In the genomic region with DNA sequence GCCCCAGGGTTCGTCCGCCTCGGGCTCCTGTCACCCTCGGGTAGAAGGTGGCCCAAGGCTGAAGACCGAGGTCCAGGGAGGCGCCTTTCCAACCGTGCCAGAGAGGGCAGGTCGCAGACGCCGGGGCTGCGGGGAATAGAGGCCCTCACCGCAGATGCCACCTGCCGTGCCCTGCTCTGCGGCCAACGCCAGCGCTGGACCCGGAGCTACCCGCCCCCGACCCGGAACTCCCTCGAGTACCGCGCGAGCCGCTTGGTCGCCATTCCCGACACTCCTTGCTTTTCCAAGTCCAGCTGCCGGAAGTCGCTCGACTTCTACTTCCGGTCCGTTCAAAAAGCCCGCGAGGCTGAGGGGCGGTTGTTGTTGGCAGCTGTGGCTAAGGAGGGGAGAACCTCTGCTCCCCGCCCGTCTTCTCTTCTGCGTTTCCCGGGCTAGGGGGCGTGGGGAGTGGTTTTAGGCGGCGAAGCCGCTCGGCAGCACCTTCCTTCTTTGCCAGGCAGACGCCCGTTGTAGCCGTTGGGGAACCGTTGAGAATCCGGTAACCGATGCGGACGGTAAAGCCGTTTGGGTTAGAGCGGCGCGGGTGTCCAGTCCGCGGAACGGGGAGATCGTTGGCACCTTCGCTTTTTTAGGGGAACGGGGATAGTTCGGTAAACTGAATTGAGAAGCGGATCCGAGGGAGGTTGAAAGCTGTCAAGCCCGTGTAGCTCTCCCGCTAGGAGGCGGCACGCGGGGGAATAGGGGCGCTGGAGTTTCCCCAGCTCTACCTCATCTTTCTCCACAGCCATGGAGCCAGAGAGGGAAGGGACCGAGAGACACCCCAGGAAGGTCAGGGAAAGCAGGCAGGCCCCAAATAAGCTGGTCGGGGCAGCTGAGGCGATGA, we compare ENCODE assay signal across 1 cellular context.
TF ChIP-seq lines count a peak whose summit lies in the region.

A gene with protein sequence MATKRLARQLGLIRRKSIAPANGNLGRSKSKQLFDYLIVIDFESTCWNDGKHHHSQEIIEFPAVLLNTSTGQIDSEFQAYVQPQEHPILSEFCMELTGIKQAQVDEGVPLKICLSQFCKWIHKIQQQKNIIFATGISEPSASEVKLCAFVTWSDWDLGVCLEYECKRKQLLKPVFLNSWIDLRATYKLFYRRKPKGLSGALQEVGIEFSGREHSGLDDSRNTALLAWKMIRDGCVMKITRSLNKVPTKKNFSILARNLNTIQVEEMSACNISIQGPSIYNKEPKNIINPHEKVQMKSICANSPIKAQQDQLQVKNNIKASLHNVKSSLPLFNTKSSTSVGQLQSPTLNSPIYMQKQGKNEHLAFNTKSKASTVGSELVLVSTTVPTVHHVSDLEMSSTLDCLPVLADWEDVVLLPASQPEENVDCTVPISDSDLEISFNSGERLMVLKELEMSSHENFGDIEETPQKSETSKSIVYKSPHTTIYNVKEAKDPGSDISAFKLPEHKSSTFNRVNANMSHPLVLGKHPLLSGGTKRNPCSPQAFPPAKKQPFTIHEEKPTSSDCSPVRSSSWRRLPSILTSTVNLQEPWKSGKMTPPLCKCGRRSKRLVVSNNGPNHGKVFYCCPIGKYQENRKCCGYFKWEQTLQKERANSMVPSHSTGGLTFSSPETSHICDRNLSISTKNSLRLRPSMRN (minus strand): TSS at position 305 of the 883 bp plus-strand sequence. CDS start 42 bp downstream, at position 263.
A gene with protein sequence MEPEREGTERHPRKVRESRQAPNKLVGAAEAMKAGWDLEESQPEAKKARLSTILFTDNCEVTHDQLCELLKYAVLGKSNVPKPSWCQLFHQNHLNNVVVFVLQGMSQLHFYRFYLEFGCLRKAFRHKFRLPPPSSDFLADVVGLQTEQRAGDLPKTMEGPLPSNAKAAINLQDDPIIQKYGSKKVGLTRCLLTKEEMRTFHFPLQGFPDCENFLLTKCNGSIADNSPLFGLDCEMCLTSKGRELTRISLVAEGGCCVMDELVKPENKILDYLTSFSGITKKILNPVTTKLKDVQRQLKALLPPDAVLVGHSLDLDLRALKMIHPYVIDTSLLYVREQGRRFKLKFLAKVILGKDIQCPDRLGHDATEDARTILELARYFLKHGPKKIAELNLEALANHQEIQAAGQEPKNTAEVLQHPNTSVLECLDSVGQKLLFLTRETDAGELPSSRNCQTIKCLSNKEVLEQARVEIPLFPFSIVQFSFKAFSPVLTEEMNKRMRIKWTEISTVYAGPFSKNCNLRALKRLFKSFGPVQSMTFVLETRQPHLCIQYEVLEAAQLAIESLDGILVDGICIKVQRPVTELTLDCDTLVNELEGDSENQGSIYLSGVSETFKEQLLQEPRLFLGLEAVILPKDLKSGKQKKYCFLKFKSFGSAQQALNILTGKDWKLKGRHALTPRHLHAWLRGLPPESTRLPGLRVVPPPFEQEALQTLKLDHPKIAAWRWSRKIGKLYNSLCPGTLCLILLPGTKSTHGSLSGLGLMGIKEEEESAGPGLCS (plus strand): TSS at position 360 of the 883 bp plus-strand sequence. CDS start 427 bp downstream, at position 787.

TF ChIP-seq in K562, 482 proteins besides CTCF, POLR2A, EP300 and RAD21 (continued from another document and continues in another):
- TF ChIP-seq, protein P1, sequence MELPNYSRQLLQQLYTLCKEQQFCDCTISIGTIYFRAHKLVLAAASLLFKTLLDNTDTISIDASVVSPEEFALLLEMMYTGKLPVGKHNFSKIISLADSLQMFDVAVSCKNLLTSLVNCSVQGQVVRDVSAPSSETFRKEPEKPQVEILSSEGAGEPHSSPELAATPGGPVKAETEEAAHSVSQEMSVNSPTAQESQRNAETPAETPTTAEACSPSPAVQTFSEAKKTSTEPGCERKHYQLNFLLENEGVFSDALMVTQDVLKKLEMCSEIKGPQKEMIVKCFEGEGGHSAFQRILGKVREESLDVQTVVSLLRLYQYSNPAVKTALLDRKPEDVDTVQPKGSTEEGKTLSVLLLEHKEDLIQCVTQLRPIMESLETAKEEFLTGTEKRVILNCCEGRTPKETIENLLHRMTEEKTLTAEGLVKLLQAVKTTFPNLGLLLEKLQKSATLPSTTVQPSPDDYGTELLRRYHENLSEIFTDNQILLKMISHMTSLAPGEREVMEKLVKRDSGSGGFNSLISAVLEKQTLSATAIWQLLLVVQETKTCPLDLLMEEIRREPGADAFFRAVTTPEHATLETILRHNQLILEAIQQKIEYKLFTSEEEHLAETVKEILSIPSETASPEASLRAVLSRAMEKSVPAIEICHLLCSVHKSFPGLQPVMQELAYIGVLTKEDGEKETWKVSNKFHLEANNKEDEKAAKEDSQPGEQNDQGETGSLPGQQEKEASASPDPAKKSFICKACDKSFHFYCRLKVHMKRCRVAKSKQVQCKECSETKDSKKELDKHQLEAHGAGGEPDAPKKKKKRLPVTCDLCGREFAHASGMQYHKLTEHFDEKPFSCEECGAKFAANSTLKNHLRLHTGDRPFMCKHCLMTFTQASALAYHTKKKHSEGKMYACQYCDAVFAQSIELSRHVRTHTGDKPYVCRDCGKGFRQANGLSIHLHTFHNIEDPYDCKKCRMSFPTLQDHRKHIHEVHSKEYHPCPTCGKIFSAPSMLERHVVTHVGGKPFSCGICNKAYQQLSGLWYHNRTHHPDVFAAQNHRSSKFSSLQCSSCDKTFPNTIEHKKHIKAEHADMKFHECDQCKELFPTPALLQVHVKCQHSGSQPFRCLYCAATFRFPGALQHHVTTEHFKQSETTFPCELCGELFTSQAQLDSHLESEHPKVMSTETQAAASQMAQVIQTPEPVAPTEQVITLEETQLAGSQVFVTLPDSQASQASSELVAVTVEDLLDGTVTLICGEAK (IDR thresholded peaks at IDR 0.05), result peak; percentile 98
- TF ChIP-seq, protein P1 (CRISPR knock-in tag; IDR thresholded peaks at IDR 0.05), result no peak
- TF ChIP-seq, protein P2, sequence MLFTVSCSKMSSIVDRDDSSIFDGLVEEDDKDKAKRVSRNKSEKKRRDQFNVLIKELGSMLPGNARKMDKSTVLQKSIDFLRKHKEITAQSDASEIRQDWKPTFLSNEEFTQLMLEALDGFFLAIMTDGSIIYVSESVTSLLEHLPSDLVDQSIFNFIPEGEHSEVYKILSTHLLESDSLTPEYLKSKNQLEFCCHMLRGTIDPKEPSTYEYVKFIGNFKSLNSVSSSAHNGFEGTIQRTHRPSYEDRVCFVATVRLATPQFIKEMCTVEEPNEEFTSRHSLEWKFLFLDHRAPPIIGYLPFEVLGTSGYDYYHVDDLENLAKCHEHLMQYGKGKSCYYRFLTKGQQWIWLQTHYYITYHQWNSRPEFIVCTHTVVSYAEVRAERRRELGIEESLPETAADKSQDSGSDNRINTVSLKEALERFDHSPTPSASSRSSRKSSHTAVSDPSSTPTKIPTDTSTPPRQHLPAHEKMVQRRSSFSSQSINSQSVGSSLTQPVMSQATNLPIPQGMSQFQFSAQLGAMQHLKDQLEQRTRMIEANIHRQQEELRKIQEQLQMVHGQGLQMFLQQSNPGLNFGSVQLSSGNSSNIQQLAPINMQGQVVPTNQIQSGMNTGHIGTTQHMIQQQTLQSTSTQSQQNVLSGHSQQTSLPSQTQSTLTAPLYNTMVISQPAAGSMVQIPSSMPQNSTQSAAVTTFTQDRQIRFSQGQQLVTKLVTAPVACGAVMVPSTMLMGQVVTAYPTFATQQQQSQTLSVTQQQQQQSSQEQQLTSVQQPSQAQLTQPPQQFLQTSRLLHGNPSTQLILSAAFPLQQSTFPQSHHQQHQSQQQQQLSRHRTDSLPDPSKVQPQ (CRISPR knock-in tag; IDR thresholded peaks at IDR 0.05; ENCODE audit: borderline replicate concordance), result 0 out of 2 replicates have a peak, but pooled peaks have one; percentile 45
- TF ChIP-seq, protein P3, sequence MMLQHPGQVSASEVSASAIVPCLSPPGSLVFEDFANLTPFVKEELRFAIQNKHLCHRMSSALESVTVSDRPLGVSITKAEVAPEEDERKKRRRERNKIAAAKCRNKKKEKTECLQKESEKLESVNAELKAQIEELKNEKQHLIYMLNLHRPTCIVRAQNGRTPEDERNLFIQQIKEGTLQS (IDR thresholded peaks at IDR 0.05), result no peak
- TF ChIP-seq, protein P3 (CRISPR knock-in tag; conservative IDR thresholded peaks at IDR 0.05), result peak; percentile 29; the same call in 1 of the 2 replicates
- TF ChIP-seq POLR2G (IDR thresholded peaks at IDR 0.05; ENCODE audit: low read depth, low read length) (peak; percentile 98), LARP7 (IDR thresholded peaks at IDR 0.05) (no peak), ZZZ3 (IDR thresholded peaks at IDR 0.05) (no peak), THRAP3 (IDR thresholded peaks at IDR 0.05; ENCODE audit: borderline replicate concordance) (peak; percentile 79; the same call in 1 of the 2 replicates), CHD4 (IDR thresholded peaks at IDR 0.05; ENCODE audit: insufficient read depth, insufficient replicate concordance, low read depth, low read length, poor library complexity, severe bottlenecking) (no peak), ZSCAN32 (CRISPR knock-in tag; IDR thresholded peaks at IDR 0.05) (no peak), KLF1 (tag; IDR thresholded peaks at IDR 0.05) (peak; percentile 70), KDM4B (IDR thresholded peaks at IDR 0.05; ENCODE audit: borderline replicate concordance in 2 of 2, low read depth in 1 of 2) (peak in 1 of 2 experiments; percentile 86; a peak in 1 of 4 replicates), CAMTA2 (CRISPR knock-in tag; conservative IDR thresholded peaks at IDR 0.05) (0 out of 2 replicates have a peak, but pooled peaks have one; percentile 39), ZNF76 (CRISPR knock-in tag; IDR thresholded peaks at IDR 0.05; ENCODE audit: borderline replicate concordance) (0 out of 2 replicates have a peak, but pooled peaks have one; percentile 47)
- TF ChIP-seq, protein P4, sequence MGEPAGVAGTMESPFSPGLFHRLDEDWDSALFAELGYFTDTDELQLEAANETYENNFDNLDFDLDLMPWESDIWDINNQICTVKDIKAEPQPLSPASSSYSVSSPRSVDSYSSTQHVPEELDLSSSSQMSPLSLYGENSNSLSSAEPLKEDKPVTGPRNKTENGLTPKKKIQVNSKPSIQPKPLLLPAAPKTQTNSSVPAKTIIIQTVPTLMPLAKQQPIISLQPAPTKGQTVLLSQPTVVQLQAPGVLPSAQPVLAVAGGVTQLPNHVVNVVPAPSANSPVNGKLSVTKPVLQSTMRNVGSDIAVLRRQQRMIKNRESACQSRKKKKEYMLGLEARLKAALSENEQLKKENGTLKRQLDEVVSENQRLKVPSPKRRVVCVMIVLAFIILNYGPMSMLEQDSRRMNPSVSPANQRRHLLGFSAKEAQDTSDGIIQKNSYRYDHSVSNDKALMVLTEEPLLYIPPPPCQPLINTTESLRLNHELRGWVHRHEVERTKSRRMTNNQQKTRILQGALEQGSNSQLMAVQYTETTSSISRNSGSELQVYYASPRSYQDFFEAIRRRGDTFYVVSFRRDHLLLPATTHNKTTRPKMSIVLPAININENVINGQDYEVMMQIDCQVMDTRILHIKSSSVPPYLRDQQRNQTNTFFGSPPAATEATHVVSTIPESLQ (CRISPR knock-in tag; IDR thresholded peaks at IDR 0.05), result no peak; the same call in 1 of the 2 replicates
- TF ChIP-seq, protein P5, sequence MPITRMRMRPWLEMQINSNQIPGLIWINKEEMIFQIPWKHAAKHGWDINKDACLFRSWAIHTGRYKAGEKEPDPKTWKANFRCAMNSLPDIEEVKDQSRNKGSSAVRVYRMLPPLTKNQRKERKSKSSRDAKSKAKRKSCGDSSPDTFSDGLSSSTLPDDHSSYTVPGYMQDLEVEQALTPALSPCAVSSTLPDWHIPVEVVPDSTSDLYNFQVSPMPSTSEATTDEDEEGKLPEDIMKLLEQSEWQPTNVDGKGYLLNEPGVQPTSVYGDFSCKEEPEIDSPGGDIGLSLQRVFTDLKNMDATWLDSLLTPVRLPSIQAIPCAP (CRISPR knock-in tag; IDR thresholded peaks at IDR 0.05; ENCODE audit: borderline replicate concordance), result no peak
- TF ChIP-seq, protein P6, sequence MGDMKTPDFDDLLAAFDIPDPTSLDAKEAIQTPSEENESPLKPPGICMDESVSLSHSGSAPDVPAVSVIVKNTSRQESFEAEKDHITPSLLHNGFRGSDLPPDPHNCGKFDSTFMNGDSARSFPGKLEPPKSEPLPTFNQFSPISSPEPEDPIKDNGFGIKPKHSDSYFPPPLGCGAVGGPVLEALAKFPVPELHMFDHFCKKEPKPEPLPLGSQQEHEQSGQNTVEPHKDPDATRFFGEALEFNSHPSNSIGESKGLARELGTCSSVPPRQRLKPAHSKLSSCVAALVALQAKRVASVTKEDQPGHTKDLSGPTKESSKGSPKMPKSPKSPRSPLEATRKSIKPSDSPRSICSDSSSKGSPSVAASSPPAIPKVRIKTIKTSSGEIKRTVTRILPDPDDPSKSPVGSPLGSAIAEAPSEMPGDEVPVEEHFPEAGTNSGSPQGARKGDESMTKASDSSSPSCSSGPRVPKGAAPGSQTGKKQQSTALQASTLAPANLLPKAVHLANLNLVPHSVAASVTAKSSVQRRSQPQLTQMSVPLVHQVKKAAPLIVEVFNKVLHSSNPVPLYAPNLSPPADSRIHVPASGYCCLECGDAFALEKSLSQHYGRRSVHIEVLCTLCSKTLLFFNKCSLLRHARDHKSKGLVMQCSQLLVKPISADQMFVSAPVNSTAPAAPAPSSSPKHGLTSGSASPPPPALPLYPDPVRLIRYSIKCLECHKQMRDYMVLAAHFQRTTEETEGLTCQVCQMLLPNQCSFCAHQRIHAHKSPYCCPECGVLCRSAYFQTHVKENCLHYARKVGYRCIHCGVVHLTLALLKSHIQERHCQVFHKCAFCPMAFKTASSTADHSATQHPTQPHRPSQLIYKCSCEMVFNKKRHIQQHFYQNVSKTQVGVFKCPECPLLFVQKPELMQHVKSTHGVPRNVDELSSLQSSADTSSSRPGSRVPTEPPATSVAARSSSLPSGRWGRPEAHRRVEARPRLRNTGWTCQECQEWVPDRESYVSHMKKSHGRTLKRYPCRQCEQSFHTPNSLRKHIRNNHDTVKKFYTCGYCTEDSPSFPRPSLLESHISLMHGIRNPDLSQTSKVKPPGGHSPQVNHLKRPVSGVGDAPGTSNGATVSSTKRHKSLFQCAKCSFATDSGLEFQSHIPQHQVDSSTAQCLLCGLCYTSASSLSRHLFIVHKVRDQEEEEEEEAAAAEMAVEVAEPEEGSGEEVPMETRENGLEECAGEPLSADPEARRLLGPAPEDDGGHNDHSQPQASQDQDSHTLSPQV (IDR thresholded peaks at IDR 0.05), result 0 out of 2 replicates have a peak, but pooled peaks have one; percentile 40
